In the genomic region with DNA sequence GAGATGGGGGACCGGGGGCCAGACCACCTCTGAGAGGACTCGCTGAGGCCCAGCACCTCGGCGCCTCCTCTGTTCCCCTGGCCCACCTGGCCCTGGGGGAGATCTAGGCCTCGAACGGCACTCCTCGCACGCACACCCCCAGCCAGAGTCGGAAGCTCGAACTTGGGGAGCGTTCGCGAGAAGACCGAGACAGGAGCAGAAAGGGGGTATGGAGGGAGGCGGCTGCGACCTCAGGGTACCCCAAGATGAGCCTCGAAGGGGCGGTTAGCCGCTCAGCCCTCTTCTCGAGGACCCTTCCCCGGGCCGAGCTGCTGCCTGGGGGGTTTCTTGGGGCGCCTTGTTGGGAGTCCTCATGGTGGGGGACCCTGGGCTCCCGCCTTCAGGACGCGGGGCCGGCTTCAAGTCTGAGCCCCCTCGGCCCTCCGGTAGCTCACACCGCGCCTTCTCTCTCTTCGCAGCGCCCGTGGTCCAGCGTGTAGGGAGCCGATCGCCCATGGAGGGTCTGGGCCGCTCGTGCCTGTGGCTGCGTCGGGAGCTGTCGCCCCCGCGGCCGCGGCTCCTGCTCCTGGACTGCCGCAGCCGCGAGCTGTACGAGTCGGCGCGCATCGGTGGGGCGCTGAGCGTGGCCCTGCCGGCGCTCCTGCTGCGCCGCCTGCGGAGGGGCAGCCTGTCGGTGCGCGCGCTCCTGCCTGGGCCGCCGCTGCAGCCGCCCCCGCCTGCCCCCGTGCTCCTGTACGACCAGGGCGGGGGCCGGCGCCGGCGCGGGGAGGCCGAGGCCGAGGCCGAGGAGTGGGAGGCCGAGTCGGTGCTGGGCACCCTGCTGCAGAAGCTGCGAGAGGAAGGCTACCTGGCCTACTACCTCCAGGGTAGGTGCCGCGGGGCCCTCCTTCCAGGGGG, we compare ENCODE assay signal across 14 cellular contexts. TPM values are rescaled to one million over a fixed set of nuclear protein-coding genes. Genes with fewer than 3 reads are reported as not detected.
DNase-seq lines count a peak whose midpoint lies in the region; ATAC-seq and TF ChIP-seq lines count a peak whose summit lies in the region.
"Had no signal": no experiment of that assay in that cellular context is flagged by ENCODE, and none has a peak within 500 bp of the region (broad histone marks: within the 10 kb centered on the region; RNA-seq: fewer than 3 reads in every experiment).

No MANE protein-coding gene starts in this region.

- no peak overlapping the region for H2AK5ac ChIP-seq in IMR-90 (ENCODE audit: low read depth, low read length)

- H4K91ac ChIP-seq in IMR-90 (ENCODE audit: insufficient read depth, low read depth, low read length), result no peak overlapping the region

- H3K9ac ChIP-seq in IMR-90 (ENCODE audit: low read depth, low read length) (no peak overlapping the region), endodermal cell (ENCODE audit: extremely low read depth, low read length, poor library complexity, severe bottlenecking) (no peak overlapping the region)

- intact Hi-C loops in Caco-2 (cut with micrococcal nuclease; ENCODE audit: unreplicated experiment) (loop anchor here (5.0 kb wide), 1 partner anchor 35 kb away; no protein-coding TSS in a partner anchor), IMR-90 (cut with micrococcal nuclease) (no loop called here)

- H3K4me2 ChIP-seq in IMR-90 (ENCODE audit: low read depth, low read length), result no peak overlapping the region

- H4K8ac ChIP-seq in IMR-90 (ENCODE audit: low read depth in 2 of 2, low read length in 2 of 2), result no peak overlapping the region

- H3K36me3 ChIP-seq in Caco-2 (ENCODE audit: control insufficient read depth, insufficient read depth, low read length) (no peaks in the 10 kb centered on the region), IMR-90 (ENCODE audit: control insufficient read depth, insufficient read depth, low read length) (no peaks in the 10 kb centered on the region), endodermal cell (ENCODE audit: control insufficient read depth, insufficient read depth, low read length) (no peaks in the 10 kb centered on the region), tibial nerve (no peaks in the 10 kb centered on the region)

- H3K4me1 Mint-ChIP-seq in Caco-2 (ENCODE audit: low read depth, unreplicated experiment), result no peaks in the 10 kb centered on the region
- no peaks in the 10 kb centered on the region for H3K4me1 Mint-ChIP-seq in endodermal cell

- ATAC-seq in IMR-90 (ENCODE audit: low read depth) (no peak), omental fat pad (ENCODE audit: low FRiP score) (no peak), HG03039 (IDR thresholded peaks at IDR 0.05; ENCODE audit: unreplicated experiment) (no peak)

- WGBS in IMR-90 (ENCODE audit: extremely low coverage in 2 of 2, insufficient read length in 1 of 2), 2 experiments, result 48% methylated on average over 14 of the region's 85 CpGs; no CpG with 5 or more reads in 1 of the 2 experiments
- WGBS in endodermal cell (ENCODE audit: insufficient coverage in 1 of 2, insufficient read length in 1 of 2), 2 experiments, result 15 to 18% methylated on average over 4 to 84 of the region's 85 CpGs
- 45% methylated on average over 30 of the region's 85 CpGs; no CpG with 5 or more reads in 1 of the 2 donors for WGBS in tibial nerve, 2 donors

- DNase-seq in Caco-2, result no peak
- DNase-seq in IMR-90, result no peak
- DNase-seq in endodermal cell, result peak; percentile 47
- DNase-seq in omental fat pad (ENCODE audit: low spot score), result peak; percentile 15
- DNase-seq in SW480 (ENCODE audit: low spot score), result no peak
- no peak for DNase-seq in tibial nerve (ENCODE audit: low spot score in 2 of 2)
- DNase-seq in T-helper 9 cell, result no peak
- DNase-seq: activated CD4-positive, alpha-beta T cell treated with anti-CD3 and anti-CD28 coated beads for 1 hour; NCI-H1092 treated with DMSO at 0.1 percent for 48 hours; NCI-H524 treated with DMSO at 0.1 percent for 48 hours had no signal

- H3K4me3 Mint-ChIP-seq in Caco-2 (ENCODE audit: unreplicated experiment) (no peak overlapping the region), endodermal cell (no peak overlapping the region)
- H3K4me3 Mint-ChIP-seq: activated naive CD8-positive, alpha-beta T cell had no signal

- H3K56ac ChIP-seq in IMR-90 (ENCODE audit: extremely low read depth, insufficient read depth, low read length), result no peak overlapping the region

- dilution Hi-C loops in IMR-90 (cut with HindIII; ENCODE audit: low sequenced_read_pairs, unreplicated experiment), result no loop called here

- peak overlapping the region; percentile 33 for H2AFZ ChIP-seq in IMR-90 (replicated peaks; ENCODE audit: low read length, poor library complexity)

- H2BK15ac ChIP-seq in IMR-90 (ENCODE audit: low read depth, low read length), result no peak overlapping the region

- H3K27ac Mint-ChIP-seq in Caco-2 (ENCODE audit: unreplicated experiment) (no peak overlapping the region), endodermal cell (no peak overlapping the region)
- H3K27ac Mint-ChIP-seq: activated naive CD8-positive, alpha-beta T cell had no signal

- no peaks in the 10 kb centered on the region for H3K36me3 Mint-ChIP-seq in Caco-2 (ENCODE audit: insufficient read depth, unreplicated experiment)
- no peaks in the 10 kb centered on the region for H3K36me3 Mint-ChIP-seq in endodermal cell (ENCODE audit: low read depth)
- H3K36me3 Mint-ChIP-seq: activated naive CD8-positive, alpha-beta T cell had no signal

- TF ChIP-seq RAD21 in IMR-90 (IDR thresholded peaks at IDR 0.05; ENCODE audit: low read length), result no peak

- H3K4me3 ChIP-seq in Caco-2 (ENCODE audit: low read depth, low read length) (peak overlapping the region; percentile 31), IMR-90 (ENCODE audit: insufficient read depth, low read depth, low read length) (no peak overlapping the region), endodermal cell (ENCODE audit: low read length) (no peak overlapping the region), tibial nerve (peak overlapping the region in 2 of 4 donors; percentile 12 to 29)

- TF ChIP-seq CTCF in Caco-2 (IDR thresholded peaks at IDR 0.05; ENCODE audit: insufficient read depth in 1 of 2, low read depth in 1 of 2, low read length in 1 of 2, severe bottlenecking in 1 of 2, unreplicated experiment in 1 of 2), result no peak
- no peak for TF ChIP-seq CTCF in IMR-90 (conservative IDR thresholded peaks at IDR 0.05; ENCODE audit: low read depth, low read length)
- TF ChIP-seq CTCF in endodermal cell (conservative IDR thresholded peaks at IDR 0.05), result no peak
- TF ChIP-seq CTCF in omental fat pad (IDR thresholded peaks at IDR 0.05), result no peak
- no peak for TF ChIP-seq CTCF in tibial nerve (IDR thresholded peaks at IDR 0.05)

- no peak for TF ChIP-seq POLR2A in IMR-90 (IDR thresholded peaks at IDR 0.05; ENCODE audit: low read depth, low read length)
- TF ChIP-seq POLR2A in tibial nerve (IDR thresholded peaks at IDR 0.05), result no peak

- H3K27me3 ChIP-seq in Caco-2 (replicated peaks; ENCODE audit: control insufficient read depth, insufficient read depth, low read length), result no peaks in the 10 kb centered on the region
- peaks cover 49% of the 10 kb centered on the region for H3K27me3 ChIP-seq in IMR-90 (ENCODE audit: control insufficient read depth, insufficient read depth, low read length)
- H3K27me3 ChIP-seq in endodermal cell (ENCODE audit: control insufficient read depth, insufficient read depth, low read length, poor library complexity, severe bottlenecking), result peaks cover 62% of the 10 kb centered on the region
- H3K27me3 ChIP-seq in tibial nerve, result peaks cover 0 to 69% of the 10 kb centered on the region in 2 donors

- peaks cover 24% of the 10 kb centered on the region for H3K4me1 ChIP-seq in Caco-2
- no peaks in the 10 kb centered on the region for H3K4me1 ChIP-seq in IMR-90 (ENCODE audit: control insufficient read depth, insufficient read depth, low read length)
- H3K4me1 ChIP-seq in endodermal cell (ENCODE audit: control insufficient read depth, insufficient read depth, low read length), result no peaks in the 10 kb centered on the region
- peaks cover 0 to 30% (median 3%) of the 10 kb centered on the region in 4 donors for H3K4me1 ChIP-seq in tibial nerve

- no peak for TF ChIP-seq EP300 in tibial nerve (IDR thresholded peaks at IDR 0.05)

- no peak overlapping the region for H2BK20ac ChIP-seq in IMR-90 (ENCODE audit: low read depth, low read length)

- H3K9me1 ChIP-seq in IMR-90 (ENCODE audit: insufficient read depth, low read length), result no peaks in the 10 kb centered on the region

- no TSS peak for BruUV-seq in Caco-2 (replicated peaks; lab: Mats Ljungman, UMichigan)
- no TSS peak for BruUV-seq in IMR-90 (replicated peaks; lab: Mats Ljungman, UMichigan)

- H3K9me3 ChIP-seq in Caco-2, result no peaks in the 10 kb centered on the region
- peaks cover 3% of the 10 kb centered on the region; the same call in 1 of the 2 replicates for H3K9me3 ChIP-seq in IMR-90 (ENCODE audit: control insufficient read depth, insufficient read depth, low read length)
- no peaks in the 10 kb centered on the region for H3K9me3 ChIP-seq in endodermal cell (ENCODE audit: control insufficient read depth, low read length)
- H3K9me3 ChIP-seq in tibial nerve, result no peaks in the 10 kb centered on the region

- CTCF ChIA-PET in Caco-2 (lab: Charles Lee), result interaction anchor here (0.5 to 3.4 kb wide), 5 partner anchors 10 to 93 kb away, joined by 3 to 15 read pairs (median 3); a partner anchor contains a TSS
- CTCF ChIA-PET in IMR-90 (lab: Yijun Ruan, JAX), result no interaction called here

- H2AK9ac ChIP-seq in IMR-90 (replicated peaks; ENCODE audit: low read depth, low read length, poor library complexity), result no peak overlapping the region

- in situ Hi-C loops in IMR-90 (cut with MboI; ENCODE audit: low sequenced_read_pairs), result no loop called here

- POLR2A ChIA-PET in Caco-2 (lab: Charles Lee) (no interaction called here), IMR-90 (lab: Charles Lee; ENCODE audit: unreplicated experiment) (no interaction called here)

- H4K20me1 ChIP-seq in IMR-90 (ENCODE audit: insufficient read depth, low read length), result no peaks in the 10 kb centered on the region

- H3K27ac ChIP-seq in IMR-90 (ENCODE audit: insufficient read depth, low read length) (no peak overlapping the region), endodermal cell (ENCODE audit: low read depth, low read length) (no peak overlapping the region), tibial nerve (no peak overlapping the region)

- H3K27me3 Mint-ChIP-seq in Caco-2 (ENCODE audit: insufficient read depth, unreplicated experiment) (peaks cover 4% of the 10 kb centered on the region), endodermal cell (ENCODE audit: insufficient read depth) (peaks cover 56% of the 10 kb centered on the region)

- H3K9me3 Mint-ChIP-seq in Caco-2 (ENCODE audit: unreplicated experiment) (no peaks in the 10 kb centered on the region), endodermal cell (peaks cover 56% of the 10 kb centered on the region)

- H3K14ac ChIP-seq in IMR-90 (replicated peaks; ENCODE audit: low read depth, low read length), result no peak overlapping the region

- no peak overlapping the region for H2BK5ac ChIP-seq in IMR-90 (ENCODE audit: low read depth, low read length, poor library complexity, severe bottlenecking)

- no peak overlapping the region for H3K23ac ChIP-seq in IMR-90 (ENCODE audit: low read depth, low read length)

- no peaks in the 10 kb centered on the region for H3K79me1 ChIP-seq in IMR-90 (ENCODE audit: low read depth in 1 of 2, low read length in 2 of 2)

- no peak overlapping the region for H3K4ac ChIP-seq in IMR-90 (ENCODE audit: low read depth, low read length)

- H2BK120ac ChIP-seq in IMR-90 (ENCODE audit: low read depth, low read length), result no peak overlapping the region

- H4K5ac ChIP-seq in IMR-90 (ENCODE audit: low read depth, low read length), result no peak overlapping the region

- H3K18ac ChIP-seq in IMR-90 (ENCODE audit: low read depth, low read length), result no peak overlapping the region

RNA-seq across cellular contexts. Expression of a gene that starts 0.7 kb away (rescaled TPM):
- 9.0 and 12.0 TPM in 2 replicates for total RNA-seq in Caco-2 (2022)
- total RNA-seq in IMR-90 (2012; rRNA removed), result under 0.01 TPM in 2 replicates
- 0.09 and 0.16 TPM in 2 replicates for polyA plus RNA-seq in IMR-90 (2012; rRNA removed)
- polyA plus RNA-seq in IMR-90 (2012; cell fraction: cytosol; rRNA removed), result 0.05 and 0.20 TPM in 2 replicates
- polyA plus RNA-seq in IMR-90 (2012; cell fraction: nucleus; rRNA removed; ENCODE audit: low replicate concordance), result 0.05 and 0.16 TPM in 2 replicates
- total RNA-seq in endodermal cell, result under 1 TPM; 0.18 to 0.31 TPM
- 1.5 TPM for polyA plus RNA-seq in endodermal cell (2013, experiment 1 of 2)
- 1.3 TPM for polyA plus RNA-seq in endodermal cell (2013, experiment 2 of 2)
- 1 to 10 TPM in 1 of 4 donors, under 1 TPM in 1, not detected in 2; 0.48 to 2.3 TPM for total RNA-seq in omental fat pad
- not detected for total RNA-seq in tibial nerve
- total RNA-seq: skeletal muscle tissue had no signal

RNA-seq across cellular contexts. Expression of a gene that starts 25.9 kb away (rescaled TPM):
- total RNA-seq in Caco-2 (2022), result not detected in 2 replicates
- total RNA-seq in IMR-90 (2012; rRNA removed), result 0.18 TPM in 1 of 2 replicates, not detected in the other
- 0.13 and 0.22 TPM in 2 replicates for polyA plus RNA-seq in IMR-90 (2012; rRNA removed)
- polyA plus RNA-seq in IMR-90 (2012; cell fraction: cytosol; rRNA removed), result 0.22 TPM in 2 replicates
- 2.2 and 2.5 TPM in 2 replicates for polyA plus RNA-seq in IMR-90 (2012; cell fraction: nucleus; rRNA removed; ENCODE audit: low replicate concordance)
- total RNA-seq in endodermal cell, result 10 to 100 TPM in 1 of 2 donors, 1 to 10 TPM in 1; 2.8 to 12.9 TPM
- polyA plus RNA-seq in endodermal cell (2013, experiment 1 of 2), result 11.1 TPM
- 9.0 TPM for polyA plus RNA-seq in endodermal cell (2013, experiment 2 of 2)
- under 1 TPM in 2 of 4 donors, not detected in 2; 0.46 to 0.60 TPM for total RNA-seq in omental fat pad
- total RNA-seq in tibial nerve, result 1 to 10 TPM in 2 of 4 donors, under 1 TPM in 1, not detected in 1; 0.63 to 4.5 (median 3.6) TPM
- total RNA-seq: dermis microvascular lymphatic vessel endothelial cell, skeletal muscle tissue had no signal

RNA-seq across cellular contexts. Expression of a gene that starts 40.0 kb away (rescaled TPM):
- total RNA-seq in Caco-2 (2022), result 8.8 and 11.2 TPM in 2 replicates
- 6.7 and 7.2 TPM in 2 replicates for total RNA-seq in IMR-90 (2012; rRNA removed)
- polyA plus RNA-seq in IMR-90 (2012; rRNA removed), result 21.1 and 25.5 TPM in 2 replicates
- 15.6 and 31.1 TPM in 2 replicates for polyA plus RNA-seq in IMR-90 (2012; cell fraction: cytosol; rRNA removed)
- 48.5 and 108 TPM in 2 replicates for polyA plus RNA-seq in IMR-90 (2012; cell fraction: nucleus; rRNA removed; ENCODE audit: low replicate concordance)
- 100 to 1,000 TPM in 1 of 2 donors, 10 to 100 TPM in 1; 57.6 to 121 TPM for total RNA-seq in endodermal cell
- polyA plus RNA-seq in endodermal cell (2013, experiment 1 of 2), result 144 TPM
- polyA plus RNA-seq in endodermal cell (2013, experiment 2 of 2), result 117 TPM
- total RNA-seq in omental fat pad, result 10 to 100 TPM; 13.5 to 32.4 (median 26.3) TPM
- total RNA-seq in tibial nerve, result 10 to 100 TPM; 14.4 to 26.7 (median 21.9) TPM

RNA-seq across cellular contexts. Expression of a gene that starts 48.8 kb away (rescaled TPM):
- 23.8 and 26.3 TPM in 2 replicates for total RNA-seq in Caco-2 (2022)
- 26.9 and 27.6 TPM in 2 replicates for total RNA-seq in IMR-90 (2012; rRNA removed)
- polyA plus RNA-seq in IMR-90 (2012; rRNA removed), result 35.2 and 39.1 TPM in 2 replicates
- polyA plus RNA-seq in IMR-90 (2012; cell fraction: cytosol; rRNA removed), result 23.9 and 50.9 TPM in 2 replicates
- polyA plus RNA-seq in IMR-90 (2012; cell fraction: nucleus; rRNA removed; ENCODE audit: low replicate concordance), result 15.4 and 26.3 TPM in 2 replicates
- 10 to 100 TPM; 17.1 to 20.8 TPM for total RNA-seq in endodermal cell
- 20.0 TPM for polyA plus RNA-seq in endodermal cell (2013, experiment 1 of 2)
- 18.4 TPM for polyA plus RNA-seq in endodermal cell (2013, experiment 2 of 2)
- 10 to 100 TPM; 26.0 to 42.6 (median 31.0) TPM for total RNA-seq in omental fat pad
- total RNA-seq in tibial nerve, result 10 to 100 TPM; 26.4 to 36.9 (median 32.2) TPM

Comparison
In these comparisons a context has a peak if more than half of its experiments do, and no peak if none do; other contexts are left out.
1. DNase-seq: peak in endodermal cell (single experiment) and omental fat pad (single experiment); none in Caco-2 (0 of 2), IMR-90 (single experiment), SW480 (single experiment), tibial nerve (0 of 2) and T-helper 9 cell (single experiment).